26 cellular contexts compared by ENCODE assay signal in genomic region chr2:239746847-239747246, GRCh38.
"Had no signal": no experiment of that assay in that cellular context is flagged by ENCODE, and none has a peak within 500 bp of the region (broad histone marks: within the 10 kb centered on the region; RNA-seq: fewer than 3 reads in every experiment).

No MANE protein-coding gene starts in this region.

- ATAC-seq: left lobe of liver; mucosa of descending colon; psoas muscle; right lobe of liver; stimulated activated naive CD8-positive, alpha-beta T cell treated with anti-CD3 and anti-CD28 coated beads, Interleukin-15, amount 100 ng/mL, for 72 hours had no signal

- H3K9me3 ChIP-seq: mucosa of descending colon, ovary, psoas muscle, right lobe of liver, thyroid gland had no signal

- H3K27ac Mint-ChIP-seq: immature natural killer cell; mesothelial cell of epicardium; naive B cell; natural killer cell treated with Interleukin-12 subunit alpha and Interleukin-12 subunit beta and Interleukin-15 and Interleukin-18, amount 100 ng/mL, for 72 hours; stimulated activated naive CD8-positive, alpha-beta T cell treated with anti-CD3 and anti-CD28 coated beads, Interleukin-15, amount 100 ng/mL, for 72 hours had no signal

- H3K4me3 Mint-ChIP-seq: central memory CD8-positive, alpha-beta T cell; immature natural killer cell; mesothelial cell of epicardium; natural killer cell treated with Interleukin-12 subunit alpha and Interleukin-12 subunit beta and Interleukin-15 and Interleukin-18, amount 100 ng/mL, for 72 hours; neural crest cell had no signal

- H3K27ac ChIP-seq: coronary artery, ovary, psoas muscle, right lobe of liver, thyroid gland had no signal

- H3K4me2 ChIP-seq: smooth muscle cell had no signal

- H3K9me3 Mint-ChIP-seq: central memory CD8-positive, alpha-beta T cell; immature natural killer cell; mesothelial cell of epicardium; naive B cell; natural killer cell treated with Interleukin-12 subunit alpha and Interleukin-12 subunit beta and Interleukin-15 and Interleukin-18, amount 100 ng/mL, for 72 hours; neural crest cell; stimulated activated naive CD8-positive, alpha-beta T cell treated with anti-CD3 and anti-CD28 coated beads, Interleukin-15, amount 100 ng/mL, for 72 hours had no signal

- H3K27me3 Mint-ChIP-seq: central memory CD8-positive, alpha-beta T cell; natural killer cell treated with Interleukin-12 subunit alpha and Interleukin-12 subunit beta and Interleukin-15 and Interleukin-18, amount 100 ng/mL, for 72 hours; stimulated activated naive CD8-positive, alpha-beta T cell treated with anti-CD3 and anti-CD28 coated beads, Interleukin-15, amount 100 ng/mL, for 72 hours had no signal

- H3K36me3 ChIP-seq: ovary, right lobe of liver, thyroid gland had no signal

- H3K4me1 ChIP-seq: psoas muscle, right lobe of liver, thyroid gland had no signal

- DNase-seq: dermis blood vessel endothelial cell; effector memory CD4-positive, alpha-beta T cell; hypothalamus; immature natural killer cell; islet precursor cell; mesenchymal stem cell; naive B cell; ovary; psoas muscle; stimulated activated CD4-positive, alpha-beta T cell treated with anti-CD3 and anti-CD28 coated beads, Interleukin-12 subunit alpha, Interleukin-12 subunit beta, amount 100 ng/mL, for 4 hours; stimulated activated CD4-positive, alpha-beta T cell treated with anti-CD3 and anti-CD28 coated beads, Interleukin-1b, Interleukin-23, amount 100 ng/mL, for 48 hours; stimulated activated CD4-positive, alpha-beta T cell treated with anti-CD3 and anti-CD28 coated beads, Interleukin-4, amount 100 ng/mL, for 1 hour; stimulated activated CD8-positive, alpha-beta memory T cell treated with anti-CD3 and anti-CD28 coated beads, Interleukin-4, amount 100 ng/mL, for 48 hours; stimulated activated naive CD4-positive, alpha-beta T cell; stimulated activated naive CD8-positive, alpha-beta T cell treated with anti-CD3 and anti-CD28 coated beads, Interleukin-15, amount 100 ng/mL, for 72 hours; thyroid gland; trophoblast cell had no signal

- H3K36me3 Mint-ChIP-seq: immature natural killer cell; mesothelial cell of epicardium; naive B cell; natural killer cell treated with Interleukin-12 subunit alpha and Interleukin-12 subunit beta and Interleukin-15 and Interleukin-18, amount 100 ng/mL, for 72 hours had no signal

- H3K27me3 ChIP-seq: ovary, right lobe of liver, thyroid gland had no signal

- H3K4me3 ChIP-seq: coronary artery, mucosa of descending colon, ovary, psoas muscle, right lobe of liver, smooth muscle cell, thyroid gland had no signal
